ENCODE assay signal across 15 cellular contexts in the genomic region with DNA sequence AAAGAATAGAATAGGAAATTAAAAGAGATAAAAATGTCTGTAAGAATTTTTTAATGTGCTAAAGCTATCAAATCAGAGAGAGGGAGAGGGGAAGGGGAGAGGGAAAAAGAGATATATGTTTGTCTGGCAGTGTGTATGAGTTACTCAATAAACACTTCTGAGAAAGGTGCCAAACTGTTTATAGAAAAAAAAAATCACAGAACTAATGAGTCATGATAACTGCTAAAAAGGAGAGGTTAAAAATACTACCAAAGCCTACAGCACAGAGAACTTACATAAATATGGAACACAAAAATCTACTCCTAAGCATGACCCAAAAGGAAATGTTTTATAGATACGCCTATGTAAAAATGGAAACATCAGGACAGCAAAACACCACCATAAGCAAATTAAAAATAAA. TPM values are rescaled to one million over a fixed set of nuclear protein-coding genes. Genes with fewer than 3 reads are reported as not detected.
DNase-seq lines count a peak whose midpoint lies in the region; ATAC-seq and TF ChIP-seq lines count a peak whose summit lies in the region.
"Had no signal": no experiment of that assay in that cellular context is flagged by ENCODE, and none has a peak within 500 bp of the region (broad histone marks: within the 10 kb centered on the region; RNA-seq: fewer than 3 reads in every experiment).

No MANE protein-coding gene starts in this region.

- no peaks in the 10 kb centered on the region for H3F3A ChIP-seq in GM23338 (replicated peaks; ENCODE audit: low read depth)

- H3K27me3 ChIP-seq in GM23338 (ENCODE audit: insufficient read depth): no peaks in the 10 kb centered on the region
- H3K27me3 ChIP-seq in colonic mucosa: no peaks in the 10 kb centered on the region
- H3K27me3 ChIP-seq: right lobe of liver had no signal

- H3K36me3 Mint-ChIP-seq in GM23338 (ENCODE audit: low read depth): peaks cover 5% of the 10 kb centered on the region; the same call in 1 of the 3 replicates
- peaks cover 27% of the 10 kb centered on the region for H3K36me3 Mint-ChIP-seq in activated B cell treated with CpG ODN at 0.5 μM for 24 hours (ENCODE audit: low read depth)

- H4K20me1 ChIP-seq in GM23338 (replicated peaks; ENCODE audit: insufficient read depth): peaks cover 6% of the 10 kb centered on the region; the same call in 1 of the 2 replicates

- no peaks in the 10 kb centered on the region for H3K9me3 Mint-ChIP-seq in GM23338
- no peaks in the 10 kb centered on the region for H3K9me3 Mint-ChIP-seq in activated B cell treated with CpG ODN at 0.5 μM for 24 hours

- H3K4me1 ChIP-seq in GM23338 (ENCODE audit: insufficient read depth) (peaks cover 15% of the 10 kb centered on the region), colonic mucosa (no peaks in the 10 kb centered on the region)
- H3K4me1 ChIP-seq: right lobe of liver had no signal

- ATAC-seq in GM23338: no peak
- ATAC-seq in activated B cell treated with CpG ODN at 0.5 μM for 24 hours (ENCODE audit: low read depth): no peak
- no peak for ATAC-seq in HG02973 (IDR thresholded peaks at IDR 0.05; ENCODE audit: unreplicated experiment)

- H3K36me3 ChIP-seq in GM23338 (ENCODE audit: insufficient read depth): no peaks in the 10 kb centered on the region
- no peaks in the 10 kb centered on the region for H3K36me3 ChIP-seq in colonic mucosa
- H3K36me3 ChIP-seq: right lobe of liver had no signal

- peaks cover 16% of the 10 kb centered on the region for H3K4me1 Mint-ChIP-seq in GM23338
- H3K4me1 Mint-ChIP-seq in activated B cell treated with CpG ODN at 0.5 μM for 24 hours: peaks cover 44% of the 10 kb centered on the region

- no peak overlapping the region for H2AFZ ChIP-seq in GM23338

- H3K4me3 Mint-ChIP-seq in GM23338 (no peak overlapping the region), activated B cell treated with CpG ODN at 0.5 μM for 24 hours (no peak overlapping the region)

- peaks cover 26% of the 10 kb centered on the region for H3K79me2 ChIP-seq in GM23338 (replicated peaks; ENCODE audit: insufficient read depth)

- H3K9ac ChIP-seq in colonic mucosa (ENCODE audit: low read depth in 2 of 2, low read length in 2 of 2): no peak overlapping the region
- H3K9ac ChIP-seq: KMS-11 had no signal

- H3K27me3 Mint-ChIP-seq in GM23338 (ENCODE audit: insufficient read depth, low read depth, poor library complexity) (peaks cover 1% of the 10 kb centered on the region), activated B cell treated with CpG ODN at 0.5 μM for 24 hours (no peaks in the 10 kb centered on the region)

- TF ChIP-seq CTCF in AG10803 (conservative IDR thresholded peaks at IDR 0.05; ENCODE audit: low read length) (no peak), GM23338 (conservative IDR thresholded peaks at IDR 0.05; ENCODE audit: low read depth in 2 of 2) (no peak), activated B cell treated with CpG ODN at 0.5 μM for 24 hours (IDR thresholded peaks at IDR 0.05) (no peak), fibroblast of villous mesenchyme (IDR thresholded peaks at IDR 0.05; ENCODE audit: insufficient read depth, low read depth, low read length) (no peak), colonic mucosa (IDR thresholded peaks at IDR 0.05) (no peak)

- H3K9me2 ChIP-seq in GM23338 (ENCODE audit: insufficient read depth): no peaks in the 10 kb centered on the region; the same call in 1 of the 2 replicates

- POLR2A ChIA-PET in activated B cell treated with CpG ODN at 0.5 μM for 24 hours (lab: Charles Lee): interaction anchor here (0.6 kb wide), 2 partner anchors 46 to 47 kb away, joined by 3 read pairs; partner anchors contain the start of genes HS2ST1 and SELENOF

- H3K4me2 ChIP-seq in GM23338: no peak overlapping the region
- H3K4me2 ChIP-seq: KMS-11 had no signal

- intact Hi-C loops in activated B cell treated with CpG ODN at 0.5 μM for 24 hours (cut with micrococcal nuclease): loop anchor here (2.0 to 5.0 kb wide), 2 partner anchors 16 to 166 kb away; partner anchors contain the start of gene SH3GLB1
- intact Hi-C loops in colonic mucosa (cut with DNase I): no loop called here

- no peak overlapping the region for H3K4me3 ChIP-seq in AG10803 (ENCODE audit: low read length)
- no peak overlapping the region for H3K4me3 ChIP-seq in GM23338
- H3K4me3 ChIP-seq in fibroblast of villous mesenchyme (ENCODE audit: low read depth, low read length): no peak overlapping the region
- no peak overlapping the region for H3K4me3 ChIP-seq in colonic mucosa
- H3K4me3 ChIP-seq: right lobe of liver had no signal

- H3K27ac ChIP-seq in GM23338 (ENCODE audit: low read depth): peak overlapping the region; percentile 2; the same call in 1 of the 2 replicates
- H3K27ac ChIP-seq in colonic mucosa: no peak overlapping the region
- H3K27ac ChIP-seq: C4-2B, KMS-11, right lobe of liver had no signal

- H3K27ac Mint-ChIP-seq in GM23338 (peak overlapping the region; percentile 31; the same call in 1 of the 2 replicates), activated B cell treated with CpG ODN at 0.5 μM for 24 hours (peak overlapping the region; percentile 27)

- no peaks in the 10 kb centered on the region for H3K9me3 ChIP-seq in colonic mucosa
- H3K9me3 ChIP-seq: right lobe of liver had no signal

- CTCF ChIA-PET in activated B cell treated with CpG ODN at 0.5 μM for 24 hours (lab: Charles Lee): no interaction called here

- DNase-seq in AG10803 (ENCODE audit: low read depth): peak; percentile 18
- DNase-seq in GM23338 (ENCODE audit: low spot score): no peak
- no peak for DNase-seq in activated B cell treated with CpG ODN at 0.5 μM for 24 hours
- DNase-seq in fibroblast of villous mesenchyme (ENCODE audit: low read depth): peak; percentile 31
- no peak for DNase-seq in H4 (ENCODE audit: low spot score)
- DNase-seq in colonic mucosa: no peak
- no peak for DNase-seq in dedifferentiated amniotic fluid mesenchymal stem cell (ENCODE audit: extremely low spot score)
- DNase-seq: anterior cingulate cortex; NCI-H187 treated with DMSO at 0.1 percent for 48 hours; right lobe of liver; stimulated activated CD4-positive, alpha-beta T cell treated with anti-CD3 and anti-CD28 coated beads, Interleukin-4, amount 100 ng/mL, for 24 hours; stimulated activated naive CD4-positive, alpha-beta T cell had no signal

TF ChIP-seq in GM23338, 12 proteins besides CTCF, POLR2A, EP300 and RAD21 (continues in another document):
- TF ChIP-seq ETS1 (IDR thresholded peaks at IDR 0.05) (no peak), ZNF114 (CRISPR knock-in tag; IDR thresholded peaks at IDR 0.05) (no peak), STAT1 (IDR thresholded peaks at IDR 0.05; ENCODE audit: unreplicated experiment) (no peak), EZH2 (IDR thresholded peaks at IDR 0.05; ENCODE audit: low read depth, unreplicated experiment) (no peak), JUNB (IDR thresholded peaks at IDR 0.05; ENCODE audit: unreplicated experiment) (no peak)

RNA-seq across cellular contexts. Expression of gene SELENOF, which starts 45.4 kb away (rescaled TPM):
- total RNA-seq in GM23338 (2014; rRNA removed; shearing (Covaris generic)): 113 and 160 TPM in 2 replicates
- polyA plus RNA-seq in GM23338 (2016; fragmentation: Nextera tagmentation; extraction: Ambion mirVana): 129 and 142 TPM in 2 replicates
- 172 TPM in 2 replicates for total RNA-seq in activated B cell treated with CpG ODN at 0.5 μM for 24 hours
- 168 and 275 TPM in 2 replicates for total RNA-seq in fibroblast of villous mesenchyme
- 140 and 223 TPM in 2 replicates for total RNA-seq in H4 (2014; rRNA removed; shearing (Covaris generic))
- total RNA-seq in colonic mucosa: 100 to 1,000 TPM; 207 to 215 TPM

RNA-seq across cellular contexts. Expression of gene HS2ST1, which starts 46.0 kb away (rescaled TPM):
- total RNA-seq in GM23338 (2014; rRNA removed; shearing (Covaris generic)): 17.1 and 19.5 TPM in 2 replicates
- 4.9 and 6.7 TPM in 2 replicates for polyA plus RNA-seq in GM23338 (2016; fragmentation: Nextera tagmentation; extraction: Ambion mirVana)
- total RNA-seq in activated B cell treated with CpG ODN at 0.5 μM for 24 hours (17.3 and 24.2 TPM in 2 replicates), fibroblast of villous mesenchyme (18.4 and 18.6 TPM in 2 replicates), colonic mucosa (10 to 100 TPM; 21.3 to 23.5 TPM)
- total RNA-seq in H4 (2014; rRNA removed; shearing (Covaris generic)): 14.2 and 17.6 TPM in 2 replicates

Comparison
In these comparisons a context has a peak if more than half of its experiments do, and no peak if none do; other contexts are left out.
1. DNase-seq: peak in AG10803 (single experiment) and fibroblast of villous mesenchyme (single experiment); none in GM23338 (single experiment), activated B cell treated with CpG ODN at 0.5 μM for 24 hours (single experiment), H4 (single experiment), colonic mucosa (single experiment) and dedifferentiated amniotic fluid mesenchymal stem cell (single experiment).